32 cellular contexts compared by ENCODE assay signal in the genomic region with DNA sequence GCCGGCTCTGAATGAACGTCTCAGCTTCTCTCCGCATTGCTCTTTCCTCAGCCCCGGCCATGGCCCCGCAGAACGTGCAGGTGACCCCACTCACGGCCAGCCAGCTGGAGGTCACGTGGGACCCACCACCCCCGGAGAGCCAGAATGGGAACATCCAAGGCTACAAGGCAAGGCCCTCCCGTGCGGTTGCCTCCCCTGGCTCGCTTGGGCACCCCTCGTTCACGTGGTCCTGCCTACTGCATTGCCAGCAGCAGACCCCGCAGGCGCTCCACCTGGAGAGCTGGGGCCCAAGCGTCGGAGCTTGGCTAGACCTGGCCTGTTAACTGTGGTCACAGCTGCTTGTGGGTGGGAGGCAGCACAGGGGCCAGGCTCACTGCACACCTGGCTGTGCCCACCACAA.
"Had no signal": no experiment of that assay in that cellular context is flagged by ENCODE, and none has a peak within 500 bp of the region (broad histone marks: within the 10 kb centered on the region; RNA-seq: fewer than 3 reads in every experiment).

No MANE protein-coding gene starts in this region.

- H3K9me3 ChIP-seq: adrenal gland, Peyer's patch had no signal

- H3K4me1 ChIP-seq: adrenal gland, Peyer's patch had no signal

- H3K27ac Mint-ChIP-seq: activated B cell treated with CpG ODN at 0.5 μM for 24 hours; activated CD4-positive, alpha-beta memory T cell treated with anti-CD3 and anti-CD28 coated beads for 36 hours; activated naive CD4-positive, alpha-beta T cell treated with anti-CD3 and anti-CD28 coated beads for 36 hours; activated naive CD4-positive, alpha-beta T cell treated with anti-CD3 and anti-CD28 coated beads, Interleukin-2, amount 50 U/mL, for 72 hours; activated T-helper 1 cell treated with anti-CD3 and anti-CD28 coated beads, Interleukin-12 subunit alpha, Interleukin-12 subunit beta, Interleukin-2, Interleukin-4 antibody, amounts not matched to agents 30 ng/mL and 10 ng/mL and 1 ng/mL, durations not matched to agents 14 hours and 24 hours and 36 hours had no signal

- H3K4me1 Mint-ChIP-seq: activated B cell treated with CpG ODN at 0.5 μM for 24 hours had no signal

- H3K36me3 Mint-ChIP-seq: activated CD4-positive, alpha-beta memory T cell treated with anti-CD3 and anti-CD28 coated beads for 36 hours; activated naive CD4-positive, alpha-beta T cell treated with anti-CD3 and anti-CD28 coated beads, Interleukin-2, amount 50 U/mL, for 72 hours had no signal

- DNase-seq: activated B cell treated with CpG ODN at 0.5 μM for 24 hours; activated CD4-positive, alpha-beta memory T cell treated with anti-CD3 and anti-CD28 coated beads for 36 hours; activated CD4-positive, alpha-beta T cell treated with anti-CD3 and anti-CD28 coated beads for 4 hours; activated CD4-positive, alpha-beta T cell treated with anti-CD3 and anti-CD28 coated beads, Interleukin-2, amount 50 U/mL, for 1 hour; activated CD4-positive, CD25-positive, alpha-beta regulatory T cell treated with anti-CD3 and anti-CD28 coated beads, Interleukin-2, amount 50 U/mL, for 72 hours; activated CD8-positive, alpha-beta memory T cell treated with anti-CD3 and anti-CD28 coated beads, Interleukin-2, amount 50 U/mL, for 4 hours; activated gamma-delta T cell treated with Interleukin-2 at 50 U/mL for 16 hours; activated naive CD4-positive, alpha-beta T cell treated with anti-CD3 and anti-CD28 coated beads for 36 hours; activated T-cell treated with anti-CD3 and anti-CD28 coated beads for 4 hours; activated T-cell treated with anti-CD3 and anti-CD28 coated beads, Interleukin-2, amount 50 U/mL, for 4 hours; adrenal gland; caudate nucleus; NCI-H1105 treated with DMSO at 0.1 percent for 48 hours; NCI-H1436; NCI-H1694; NCI-H1930; NCI-H2081 treated with DMSO at 0.1 percent for 48 hours; NCI-H510A; NCI-H526; NCI-H748 treated with DMSO at 0.1 percent for 48 hours; NK-92 treated with Interleukin-12 subunit alpha and Interleukin-12 subunit beta, amount 100 ng/mL, for 24 hours; PC-3; Peyer's patch; RPMI8226; SW 1271; T-helper 1 cell; T-helper 2 cell; T-helper 9 cell had no signal

- H3K4me3 ChIP-seq: adrenal gland had no signal

- H3K27me3 ChIP-seq: adrenal gland, Peyer's patch had no signal

- H3K9me3 Mint-ChIP-seq: activated B cell treated with CpG ODN at 0.5 μM for 24 hours; activated CD4-positive, alpha-beta memory T cell treated with anti-CD3 and anti-CD28 coated beads for 36 hours; activated naive CD4-positive, alpha-beta T cell treated with anti-CD3 and anti-CD28 coated beads for 36 hours; activated naive CD4-positive, alpha-beta T cell treated with anti-CD3 and anti-CD28 coated beads, Interleukin-2, amount 50 U/mL, for 72 hours; activated T-cell treated with anti-CD3 and anti-CD28 coated beads, Interleukin-2, amount 50 U/mL, for 4 hours; activated T-helper 1 cell treated with anti-CD3 and anti-CD28 coated beads, Interleukin-12 subunit alpha, Interleukin-12 subunit beta, Interleukin-2, Interleukin-4 antibody, amounts not matched to agents 30 ng/mL and 10 ng/mL and 1 ng/mL, durations not matched to agents 14 hours and 24 hours and 36 hours had no signal

- ATAC-seq: activated naive CD4-positive, alpha-beta T cell treated with anti-CD3 and anti-CD28 coated beads, Interleukin-2, amount 50 U/mL, for 72 hours; activated T-cell treated with anti-CD3 and anti-CD28 coated beads, Interleukin-2, amount 50 U/mL, for 4 hours; PC-3 had no signal

- H3K4me3 Mint-ChIP-seq: activated B cell treated with CpG ODN at 0.5 μM for 24 hours; activated CD4-positive, alpha-beta memory T cell treated with anti-CD3 and anti-CD28 coated beads for 36 hours; activated naive CD4-positive, alpha-beta T cell treated with anti-CD3 and anti-CD28 coated beads for 36 hours; activated T-helper 1 cell treated with anti-CD3 and anti-CD28 coated beads, Interleukin-12 subunit alpha, Interleukin-12 subunit beta, Interleukin-2, Interleukin-4 antibody, amounts not matched to agents 30 ng/mL and 10 ng/mL and 1 ng/mL, durations not matched to agents 14 hours and 24 hours and 36 hours; brain had no signal

- H3K36me3 ChIP-seq: adrenal gland, Peyer's patch had no signal

- H3K27me3 Mint-ChIP-seq: activated B cell treated with CpG ODN at 0.5 μM for 24 hours; activated CD4-positive, alpha-beta memory T cell treated with anti-CD3 and anti-CD28 coated beads for 36 hours had no signal

- H3K27ac ChIP-seq: adrenal gland, Peyer's patch, VCaP had no signal
